ENCODE assay signal across 2 cellular contexts in genomic region chr1:58821309-58821708, GRCh38.
TF ChIP-seq lines count a peak whose summit lies in the region.

No MANE protein-coding gene starts in this region.

TF ChIP-seq in HEK293, 187 proteins besides CTCF, POLR2A, EP300 and RAD21:
- TF ChIP-seq ZSCAN16 (tag by site-specific recombination; IDR thresholded peaks at IDR 0.05) = no peak
- peak; percentile 88 for TF ChIP-seq ZNF623 (tag by site-specific recombination; IDR thresholded peaks at IDR 0.05)

TF ChIP-seq in IMR-90, 13 proteins besides CTCF, POLR2A, EP300 and RAD21:
- TF ChIP-seq CHD1 (IDR thresholded peaks at IDR 0.05; ENCODE audit: low read depth, low read length) (no peak), MAFK (IDR thresholded peaks at IDR 0.05; ENCODE audit: low read depth, low read length) (no peak), NFE2L2 (IDR thresholded peaks at IDR 0.05; ENCODE audit: low read depth, low read length) (no peak), FOS (IDR thresholded peaks at IDR 0.05; ENCODE audit: low read depth, low read length) (no peak), CEBPB (IDR thresholded peaks at IDR 0.05; ENCODE audit: low read depth, low read length) (no peak), RCOR1 (IDR thresholded peaks at IDR 0.05; ENCODE audit: insufficient replicate concordance, low read length) (no peak), MXI1 (IDR thresholded peaks at IDR 0.05; ENCODE audit: borderline replicate concordance, low read depth, low read length) (no peak), USF2 (IDR thresholded peaks at IDR 0.05; ENCODE audit: low read depth, low read length) (no peak), BHLHE40 (IDR thresholded peaks at IDR 0.05; ENCODE audit: low read depth, low read length) (no peak), SMC3 (IDR thresholded peaks at IDR 0.05; ENCODE audit: low read depth, low read length) (no peak), ELK1 (IDR thresholded peaks at IDR 0.05; ENCODE audit: borderline replicate concordance, low read depth, low read length) (no peak), MAZ (IDR thresholded peaks at IDR 0.05; ENCODE audit: borderline replicate concordance, low read depth, low read length) (no peak), RFX5 (IDR thresholded peaks at IDR 0.05; ENCODE audit: low read depth, low read length) (no peak)
